ENCODE assay signal across 10 cellular contexts in the genomic region with DNA sequence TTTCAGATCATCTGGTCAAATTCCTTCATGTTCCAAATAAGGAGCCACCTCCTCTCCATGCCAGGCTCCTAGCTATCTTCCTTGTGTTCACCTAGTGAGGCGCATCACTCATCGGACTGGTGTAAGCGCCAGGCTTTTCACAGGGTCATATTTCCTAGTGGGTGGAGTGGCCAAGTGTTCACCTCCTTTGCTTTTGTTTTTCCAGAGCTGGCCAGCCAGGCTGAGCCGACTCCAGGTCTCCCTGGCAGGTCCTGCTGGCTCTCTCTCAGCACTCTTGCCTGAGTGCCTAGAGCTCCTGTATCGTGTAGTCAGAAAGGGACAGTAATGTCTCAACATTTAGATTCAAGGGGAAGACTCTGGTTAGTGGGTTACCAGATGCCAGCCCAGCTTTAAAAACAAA. TPM values are rescaled to one million over a fixed set of nuclear protein-coding genes. Genes with fewer than 3 reads are reported as not detected.
DNase-seq lines count a peak whose midpoint lies in the region; ATAC-seq and TF ChIP-seq lines count a peak whose summit lies in the region.
"Had no signal": no experiment of that assay in that cellular context is flagged by ENCODE, and none has a peak within 500 bp of the region (broad histone marks: within the 10 kb centered on the region; RNA-seq: fewer than 3 reads in every experiment).

No MANE protein-coding gene starts in this region.

- no peak overlapping the region for H3K27ac Mint-ChIP-seq in neural progenitor cell

- H3K9ac ChIP-seq in adipocyte (ENCODE audit: low read length) (no peak overlapping the region), neural progenitor cell (no peak overlapping the region)

- no peak overlapping the region for H2AFZ ChIP-seq in neural progenitor cell (replicated peaks)

- DNase-seq in NCI-H2029 (lab: John Stamatoyannopoulos, UW), result peak; percentile 85
- peak; percentile 31 for DNase-seq in adipocyte (ENCODE audit: low read depth)
- DNase-seq in islet precursor cell, result peak; percentile 23
- no peak for DNase-seq in sciatic nerve (ENCODE audit: low spot score)
- DNase-seq in neural progenitor cell (ENCODE audit: low spot score), result no peak
- DNase-seq in NAMALWA (ENCODE audit: low spot score), result no peak
- DNase-seq: activated effector memory CD4-positive, alpha-beta T cell treated with anti-CD3 and anti-CD28 coated beads, Interleukin-2, amount 50 U/mL, for 16 hours; DMS79 had no signal

- H3F3A ChIP-seq in neural progenitor cell (ENCODE audit: low read depth), result no peaks in the 10 kb centered on the region

- H3K4me1 Mint-ChIP-seq in neural progenitor cell, result no peaks in the 10 kb centered on the region

- no peak overlapping the region for H3K4me2 ChIP-seq in neural progenitor cell

- no peak overlapping the region for H3K4me3 Mint-ChIP-seq in neural progenitor cell

- H3K27me3 Mint-ChIP-seq in neural progenitor cell (ENCODE audit: insufficient read depth, low read depth), result peaks cover 2% of the 10 kb centered on the region

- no peak overlapping the region for H3K27ac ChIP-seq in neural progenitor cell

- ATAC-seq in sciatic nerve, result peak; percentile 61
- ATAC-seq in GM19397 (IDR thresholded peaks at IDR 0.05; ENCODE audit: unreplicated experiment), result no peak
- ATAC-seq in activated CD4-positive, CD25-positive, alpha-beta regulatory T cell treated with anti-CD3 and anti-CD28 coated beads, Interleukin-2, amount 50 U/mL, for 24 hours, result no peak

- H3K9me3 Mint-ChIP-seq in neural progenitor cell, result no peaks in the 10 kb centered on the region

- H3K4me3 ChIP-seq in adipocyte (ENCODE audit: low read length) (no peak overlapping the region), neural progenitor cell (no peak overlapping the region)

- peaks cover 67% of the 10 kb centered on the region for H3K36me3 ChIP-seq in adipocyte (ENCODE audit: control insufficient read depth, insufficient read depth, low read length, severe bottlenecking)
- H3K36me3 ChIP-seq in neural progenitor cell, result no peaks in the 10 kb centered on the region

- intact Hi-C loops in sciatic nerve (cut with DNase I), result no loop called here

- peaks cover 61% of the 10 kb centered on the region for H3K36me3 Mint-ChIP-seq in neural progenitor cell

- no peak for TF ChIP-seq CTCF in neural progenitor cell (IDR thresholded peaks at IDR 0.05)

- no peaks in the 10 kb centered on the region for H3K79me2 ChIP-seq in neural progenitor cell (ENCODE audit: low read depth)

- H3K4me1 ChIP-seq in adipocyte (ENCODE audit: control insufficient read depth, insufficient read depth, low read length) (peaks cover 18% of the 10 kb centered on the region), neural progenitor cell (no peaks in the 10 kb centered on the region)

- H3K9me3 ChIP-seq in adipocyte (ENCODE audit: control insufficient read depth, low read length) (no peaks in the 10 kb centered on the region), neural progenitor cell (ENCODE audit: low read depth) (no peaks in the 10 kb centered on the region)

- H4K20me1 ChIP-seq in neural progenitor cell (ENCODE audit: low read depth), result no peaks in the 10 kb centered on the region

- H3K27me3 ChIP-seq in adipocyte (replicated peaks; ENCODE audit: control insufficient read depth, insufficient read depth, low read length) (no peaks in the 10 kb centered on the region), neural progenitor cell (no peaks in the 10 kb centered on the region)

RNA-seq across cellular contexts. Expression of a gene that starts 31.0 kb away (rescaled TPM):
- total RNA-seq in sciatic nerve, result 87.4 TPM
- total RNA-seq in neural progenitor cell (ENCODE audit: low replicate concordance), result 11.4 and 16.4 TPM in 2 replicates

Comparison
In these comparisons a context has a peak if more than half of its experiments do, and no peak if none do; other contexts are left out.
1. DNase-seq: peak in NCI-H2029 (single experiment), adipocyte (single experiment) and islet precursor cell (single experiment); none in sciatic nerve (single experiment), neural progenitor cell (single experiment) and NAMALWA (single experiment).